In genomic region chr1:226763741-226764264, GRCh38 we compare ENCODE assay signal across 9 cellular contexts. TPM values are rescaled to one million over a fixed set of nuclear protein-coding genes. Genes with fewer than 3 reads are reported as not detected.
DNase-seq lines count a peak whose midpoint lies in the region; ATAC-seq, FAIRE-seq and TF ChIP-seq lines count a peak whose summit lies in the region.
"Had no signal": no experiment of that assay in that cellular context is flagged by ENCODE, and none has a peak within 500 bp of the region (broad histone marks: within the 10 kb centered on the region; RNA-seq: fewer than 3 reads in every experiment).

No MANE protein-coding gene starts in this region.

- DNase-seq in DMS53 (lab: John Stamatoyannopoulos, UW) (peak; percentile 41), DMS53 treated with DMSO at 0.1 percent for 48 hours (lab: John Stamatoyannopoulos, UW; ENCODE audit: unreplicated experiment) (no peak), RKO (ENCODE audit: low spot score) (peak; percentile 52), dermis microvascular lymphatic vessel endothelial cell (ENCODE audit: low read depth in 2 of 2) (peak; percentile 68 to 74), left colon (no peak), D721Med (ENCODE audit: insufficient read length, low spot score) (no peak)
- peak; percentile 63 for DNase-seq in stimulated activated CD4-positive, alpha-beta T cell treated with anti-CD3 and anti-CD28 coated beads, Interleukin-1b, Interleukin-23, amount 100 ng/mL, for 48 hours

- no peak for FAIRE-seq in D721Med (lab: Jason Lieb, UNC)
- FAIRE-seq: A204.1 had no signal

- ATAC-seq in left colon, result no peak
- no peak for ATAC-seq in HG02938 (IDR thresholded peaks at IDR 0.05; ENCODE audit: unreplicated experiment)

- TF ChIP-seq CTCF in D721Med (IDR thresholded peaks at IDR 0.05; ENCODE audit: insufficient read depth, missing control alignments), result no peak

- intact Hi-C loops in left colon (cut with DNase I, micrococcal nuclease), result no loop called here

RNA-seq across cellular contexts. Expression of gene ITPKB, which starts 24.7 kb away (rescaled TPM):
- total RNA-seq in dermis microvascular lymphatic vessel endothelial cell (23.6 and 31.6 TPM in 2 replicates), left colon (10 to 100 TPM in 1 of 2 donors, 1 to 10 TPM in 1; 9.7 to 20.9 TPM)

Comparison
In these comparisons a context has a peak if more than half of its experiments do, and no peak if none do; other contexts are left out.
1. DNase-seq: peak in DMS53 (single experiment), RKO (single experiment), dermis microvascular lymphatic vessel endothelial cell (2 of 2) and stimulated activated CD4-positive, alpha-beta T cell treated with anti-CD3 and anti-CD28 coated beads, Interleukin-1b, Interleukin-23, amount 100 ng/mL, for 48 hours (single experiment); none in DMS53 treated with DMSO at 0.1 percent for 48 hours (single experiment), left colon (0 of 2) and D721Med (single experiment).